ENCODE assay signal across 1 cellular context in the genomic region with DNA sequence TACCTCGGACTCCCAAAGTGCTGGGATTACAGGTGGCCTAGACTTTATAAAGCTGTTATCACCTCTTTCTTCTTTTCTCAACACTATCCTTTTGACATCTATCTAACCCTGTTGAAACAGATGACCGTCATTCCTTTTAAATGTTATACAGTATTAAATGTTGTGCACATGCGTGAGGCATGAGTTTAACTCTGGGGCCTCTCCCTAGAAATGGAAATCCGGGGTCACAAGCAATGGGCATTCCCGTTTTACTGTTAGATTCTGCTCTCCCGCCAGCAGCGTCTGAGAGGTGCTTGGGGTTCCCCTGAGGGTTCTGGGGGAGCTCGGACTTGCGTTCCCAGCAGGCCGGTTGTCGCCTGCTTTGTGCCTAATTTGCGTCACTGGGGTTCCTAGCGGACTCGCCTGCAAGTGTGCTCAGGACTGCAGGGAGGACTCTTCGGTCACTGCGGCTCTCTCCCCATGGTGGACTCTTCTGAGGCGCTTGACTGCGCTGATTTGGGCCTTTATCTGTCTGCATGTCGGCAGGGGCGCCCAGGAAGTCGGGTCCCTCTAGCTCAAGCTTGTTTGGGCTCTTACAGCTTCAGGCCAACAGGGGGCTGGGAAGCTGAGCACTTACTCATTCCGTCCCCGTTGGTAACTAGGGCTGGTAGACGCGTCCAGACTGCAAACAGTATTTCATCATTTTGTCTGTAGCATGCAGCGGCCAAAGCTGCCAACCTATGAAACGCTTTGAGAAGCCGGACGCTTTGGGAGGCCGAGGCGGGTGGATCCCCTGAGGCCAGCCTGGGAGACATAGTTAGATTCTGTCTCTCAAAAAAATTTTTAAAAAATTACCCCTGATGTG.
TF ChIP-seq lines count a peak whose summit lies in the region.

No MANE protein-coding gene starts in this region.

TF ChIP-seq in SK-N-SH treated with all-trans-retinoic acid at 6 μM for 48 hours, 23 proteins besides CTCF, POLR2A, EP300 and RAD21 (continued from another document):
- TF ChIP-seq, protein P1, sequence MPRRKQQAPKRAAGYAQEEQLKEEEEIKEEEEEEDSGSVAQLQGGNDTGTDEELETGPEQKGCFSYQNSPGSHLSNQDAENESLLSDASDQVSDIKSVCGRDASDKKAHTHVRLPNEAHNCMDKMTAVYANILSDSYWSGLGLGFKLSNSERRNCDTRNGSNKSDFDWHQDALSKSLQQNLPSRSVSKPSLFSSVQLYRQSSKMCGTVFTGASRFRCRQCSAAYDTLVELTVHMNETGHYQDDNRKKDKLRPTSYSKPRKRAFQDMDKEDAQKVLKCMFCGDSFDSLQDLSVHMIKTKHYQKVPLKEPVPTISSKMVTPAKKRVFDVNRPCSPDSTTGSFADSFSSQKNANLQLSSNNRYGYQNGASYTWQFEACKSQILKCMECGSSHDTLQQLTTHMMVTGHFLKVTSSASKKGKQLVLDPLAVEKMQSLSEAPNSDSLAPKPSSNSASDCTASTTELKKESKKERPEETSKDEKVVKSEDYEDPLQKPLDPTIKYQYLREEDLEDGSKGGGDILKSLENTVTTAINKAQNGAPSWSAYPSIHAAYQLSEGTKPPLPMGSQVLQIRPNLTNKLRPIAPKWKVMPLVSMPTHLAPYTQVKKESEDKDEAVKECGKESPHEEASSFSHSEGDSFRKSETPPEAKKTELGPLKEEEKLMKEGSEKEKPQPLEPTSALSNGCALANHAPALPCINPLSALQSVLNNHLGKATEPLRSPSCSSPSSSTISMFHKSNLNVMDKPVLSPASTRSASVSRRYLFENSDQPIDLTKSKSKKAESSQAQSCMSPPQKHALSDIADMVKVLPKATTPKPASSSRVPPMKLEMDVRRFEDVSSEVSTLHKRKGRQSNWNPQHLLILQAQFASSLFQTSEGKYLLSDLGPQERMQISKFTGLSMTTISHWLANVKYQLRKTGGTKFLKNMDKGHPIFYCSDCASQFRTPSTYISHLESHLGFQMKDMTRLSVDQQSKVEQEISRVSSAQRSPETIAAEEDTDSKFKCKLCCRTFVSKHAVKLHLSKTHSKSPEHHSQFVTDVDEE (CRISPR knock-in tag; IDR thresholded peaks at IDR 0.05): no peak
- no peak for TF ChIP-seq ZFP30 (CRISPR knock-in tag; IDR thresholded peaks at IDR 0.05)
- no peak for TF ChIP-seq ZNF565 (CRISPR knock-in tag; conservative IDR thresholded peaks at IDR 0.05; ENCODE audit: low read depth)
- no peak for TF ChIP-seq ZNF70 (CRISPR knock-in tag; IDR thresholded peaks at IDR 0.05)
- no peak for TF ChIP-seq ZC3H10 (CRISPR knock-in tag; IDR thresholded peaks at IDR 0.05)
- TF ChIP-seq ISL1 (CRISPR knock-in tag; IDR thresholded peaks at IDR 0.05): no peak
